ENCODE assay signal across 8 cellular contexts in the genomic region with DNA sequence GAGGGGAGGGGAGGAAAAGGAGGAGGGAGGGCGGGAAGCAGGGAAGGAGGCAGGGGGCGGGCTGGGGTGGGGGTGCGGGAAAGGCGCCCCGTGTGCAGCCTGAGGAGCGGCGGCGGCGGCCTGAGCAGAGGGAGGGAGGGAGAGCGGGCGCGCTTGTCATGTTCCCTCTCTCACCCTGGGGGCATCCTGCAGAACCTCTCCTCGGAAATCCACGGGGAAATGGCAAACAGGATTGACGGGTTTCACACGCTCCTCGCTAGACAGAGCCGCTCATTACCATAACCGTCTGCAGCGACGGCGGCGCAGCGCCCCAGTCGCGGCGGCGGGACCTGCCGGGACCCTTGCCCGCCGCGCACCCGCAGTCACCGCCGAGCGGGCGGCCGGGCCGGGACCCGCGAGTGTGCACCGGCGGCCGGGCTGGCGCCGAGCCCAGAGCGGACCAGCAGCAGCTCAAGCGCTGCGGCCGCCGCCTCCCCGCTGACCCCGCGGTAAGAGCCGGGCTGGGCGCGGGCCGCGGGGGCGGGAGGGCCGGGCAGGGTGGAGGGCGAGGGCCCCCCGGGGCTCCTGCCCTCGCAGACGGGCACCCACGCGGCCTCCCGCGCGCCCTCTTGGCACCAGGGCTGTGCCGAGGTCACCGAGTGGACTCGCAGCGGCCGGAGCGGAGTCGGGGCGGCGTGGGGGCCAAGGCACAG.
DNase-seq lines count a peak whose midpoint lies in the region; ATAC-seq lines count a peak whose summit lies in the region.

A gene (plus strand): TSS at position 273 of the 692 bp plus-strand sequence. CDS start 5,165 bp downstream, outside the sequence.

- peak; percentile 31 for ATAC-seq in stimulated activated effector memory CD8-positive, alpha-beta T cell treated with anti-CD3 and anti-CD28 coated beads, Interleukin-12 subunit alpha, Interleukin-12 subunit beta, amount 100 ng/mL, for 72 hours
- ATAC-seq in HG03521 (IDR thresholded peaks at IDR 0.05; ENCODE audit: unreplicated experiment) = no peak

- DNase-seq in NCI-H2081 (lab: John Stamatoyannopoulos, UW) (peak; percentile 68 to 72), NCI-H2081 treated with DMSO at 0.1 percent for 48 hours (lab: John Stamatoyannopoulos, UW) (no peak), NCI-H526 (lab: John Stamatoyannopoulos, UW) (peak; percentile 71 to 92), cerebellar cortex (ENCODE audit: low spot score) (peak; percentile 64), kidney tubule cell (ENCODE audit: low spot score) (peak; percentile 71), AML-193 (lab: John Stamatoyannopoulos, UW) (no peak)
- DNase-seq in stimulated activated effector memory CD8-positive, alpha-beta T cell treated with anti-CD3 and anti-CD28 coated beads, Interleukin-12 subunit alpha, Interleukin-12 subunit beta, amount 100 ng/mL, for 72 hours (ENCODE audit: low spot score in 2 of 2) = no peak

- no peaks in the 10 kb centered on the region for H3K9me3 Mint-ChIP-seq in stimulated activated effector memory CD8-positive, alpha-beta T cell treated with anti-CD3 and anti-CD28 coated beads, Interleukin-12 subunit alpha, Interleukin-12 subunit beta, amount 100 ng/mL, for 72 hours

- H3K4me3 Mint-ChIP-seq in stimulated activated effector memory CD8-positive, alpha-beta T cell treated with anti-CD3 and anti-CD28 coated beads, Interleukin-12 subunit alpha, Interleukin-12 subunit beta, amount 100 ng/mL, for 72 hours = peak within 1 kb of the TSS; percentile 52

- H3K4me1 Mint-ChIP-seq in stimulated activated effector memory CD8-positive, alpha-beta T cell treated with anti-CD3 and anti-CD28 coated beads, Interleukin-12 subunit alpha, Interleukin-12 subunit beta, amount 100 ng/mL, for 72 hours = peaks cover 6% of the 10 kb centered on the region

- no peak within 1 kb of the TSS for H3K27ac Mint-ChIP-seq in stimulated activated effector memory CD8-positive, alpha-beta T cell treated with anti-CD3 and anti-CD28 coated beads, Interleukin-12 subunit alpha, Interleukin-12 subunit beta, amount 100 ng/mL, for 72 hours

- no peaks in the 10 kb centered on the region for H3K36me3 Mint-ChIP-seq in stimulated activated effector memory CD8-positive, alpha-beta T cell treated with anti-CD3 and anti-CD28 coated beads, Interleukin-12 subunit alpha, Interleukin-12 subunit beta, amount 100 ng/mL, for 72 hours

Comparison
In these comparisons a context has a peak if more than half of its experiments do, and no peak if none do; other contexts are left out.
1. DNase-seq: peak in NCI-H2081 (2 of 2), NCI-H526 (2 of 2), cerebellar cortex (single experiment) and kidney tubule cell (single experiment); none in NCI-H2081 treated with DMSO at 0.1 percent for 48 hours (single experiment), stimulated activated effector memory CD8-positive, alpha-beta T cell treated with anti-CD3 and anti-CD28 coated beads, Interleukin-12 subunit alpha, Interleukin-12 subunit beta, amount 100 ng/mL, for 72 hours (0 of 2) and AML-193 (0 of 2).